In the genomic region with DNA sequence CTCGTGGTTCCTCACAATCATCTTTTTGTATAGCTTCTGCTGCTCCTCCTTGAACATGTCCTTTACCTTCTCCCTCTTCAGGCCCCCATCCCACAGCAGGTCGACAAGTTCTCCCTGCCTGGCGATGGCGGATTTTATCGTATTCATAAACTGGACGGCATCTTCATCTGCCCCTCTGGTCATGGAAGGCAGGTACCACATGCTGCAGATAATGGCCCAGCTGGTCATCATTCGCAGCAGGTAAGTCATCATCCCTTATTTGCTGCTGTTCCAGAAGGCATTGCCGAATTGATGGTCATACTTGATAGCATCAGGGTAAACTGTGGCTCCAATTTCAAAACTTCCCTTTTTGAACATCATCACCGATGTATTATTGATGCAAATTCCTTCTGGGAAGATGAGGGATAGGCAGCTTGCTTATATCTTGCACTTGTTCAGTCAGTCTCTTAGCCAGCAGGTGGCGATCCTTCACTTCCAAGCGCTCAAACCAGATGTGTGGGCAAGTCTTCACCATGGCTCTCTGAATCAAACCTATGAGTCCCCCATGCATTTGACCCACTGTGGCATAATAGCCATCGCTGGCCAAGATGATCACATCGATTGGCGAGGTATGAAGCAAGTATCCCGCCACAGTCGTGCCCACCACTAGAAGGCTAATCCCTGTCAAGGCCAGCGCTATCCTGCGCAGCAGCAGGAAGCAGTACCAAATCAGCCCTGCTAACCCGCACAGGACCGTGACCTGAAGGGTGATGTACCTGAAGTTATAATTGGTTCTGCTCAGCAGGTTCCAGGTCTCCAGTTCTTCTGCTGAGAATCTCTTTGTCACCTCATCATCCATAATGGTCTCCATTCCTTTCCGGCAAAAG, we compare ENCODE assay signal across 8 cellular contexts.
DNase-seq lines count a peak whose midpoint lies in the region; ATAC-seq and TF ChIP-seq lines count a peak whose summit lies in the region.

No MANE protein-coding gene starts in this region.

- H3K27ac ChIP-seq in colonic mucosa (no peak overlapping the region), trophoblast cell (ENCODE audit: low read depth, low read length) (no peak overlapping the region), mammary epithelial cell (ENCODE audit: insufficient read depth, low read depth, low read length) (no peak overlapping the region)

- no peaks in the 10 kb centered on the region for H3K79me2 ChIP-seq in trophoblast cell (ENCODE audit: control insufficient read depth, insufficient read depth, low read length, poor library complexity)
- H3K79me2 ChIP-seq in mammary epithelial cell (ENCODE audit: insufficient read depth, low read length), result no peaks in the 10 kb centered on the region

- no peak overlapping the region for H3K27ac Mint-ChIP-seq in activated CD8-positive, alpha-beta memory T cell treated with anti-CD3 and anti-CD28 coated beads, Interleukin-2, amount 10 ng/mL, durations not matched to agents 7 days and 5 days

- H3K23ac ChIP-seq in trophoblast cell (ENCODE audit: low read length), result no peak overlapping the region

- H3K9ac ChIP-seq in colonic mucosa (ENCODE audit: low read depth in 2 of 2, low read length in 2 of 2), result no peak overlapping the region
- no peak overlapping the region for H3K9ac ChIP-seq in trophoblast cell (ENCODE audit: low read length)
- H3K9ac ChIP-seq in mammary epithelial cell (ENCODE audit: insufficient read depth, low read length), result no peak overlapping the region

- H3K4me2 ChIP-seq in trophoblast cell (ENCODE audit: low read length) (no peak overlapping the region), mammary epithelial cell (ENCODE audit: insufficient read depth, low read depth, low read length) (no peak overlapping the region)

- H3K4me1 ChIP-seq in colonic mucosa, result no peaks in the 10 kb centered on the region
- no peaks in the 10 kb centered on the region for H3K4me1 ChIP-seq in trophoblast cell (ENCODE audit: control insufficient read depth in 1 of 2, insufficient read depth in 2 of 2, low read length in 2 of 2)
- H3K4me1 ChIP-seq in mammary epithelial cell (ENCODE audit: insufficient read depth, low read length), result no peaks in the 10 kb centered on the region

- WGBS in trophoblast cell (ENCODE audit: extremely low coverage, insufficient coverage, insufficient read length), result no CpG with 5 or more reads among the region's 21 CpGs
- WGBS in mammary epithelial cell (ENCODE audit: low coverage, missing lambda C conversion rate), result 80% methylated on average over 14 of the region's 21 CpGs

- dilution Hi-C loops in mammary epithelial cell (cut with HindIII; ENCODE audit: low sequenced_read_pairs), result no loop called here

- no peak overlapping the region for H3K4me3 Mint-ChIP-seq in activated CD8-positive, alpha-beta memory T cell treated with anti-CD3 and anti-CD28 coated beads, Interleukin-2, amount 10 ng/mL, durations not matched to agents 7 days and 5 days

- TF ChIP-seq CTCF in colonic mucosa (IDR thresholded peaks at IDR 0.05), result peak; percentile 16
- TF ChIP-seq CTCF in mammary epithelial cell (conservative IDR thresholded peaks at IDR 0.05 in 1 of 2, IDR thresholded peaks at IDR 0.05 in 1 of 2; ENCODE audit: extremely low read depth in 1 of 2, insufficient read depth in 1 of 2, low read depth in 1 of 2, low read length in 2 of 2), result no peak

- H2AK5ac ChIP-seq in trophoblast cell (ENCODE audit: low read length), result no peak overlapping the region

- H3K36me3 Mint-ChIP-seq in activated CD8-positive, alpha-beta memory T cell treated with anti-CD3 and anti-CD28 coated beads, Interleukin-2, amount 10 ng/mL, durations not matched to agents 7 days and 5 days, result no peaks in the 10 kb centered on the region

- in situ Hi-C loops in mammary epithelial cell (cut with MboI; ENCODE audit: low sequenced_read_pairs in 2 of 2), result no loop called here

- peak; percentile 19 for DNase-seq in NCI-H345 (lab: John Stamatoyannopoulos, UW)
- DNase-seq in NCI-H345 treated with DMSO at 0.1 percent for 48 hours (lab: John Stamatoyannopoulos, UW; ENCODE audit: unreplicated experiment), result no peak
- DNase-seq in NCI-H460 (ENCODE audit: extremely low read depth, low read depth), result peak; percentile 40
- DNase-seq in colonic mucosa, result peak; percentile 31
- peak in 1 of 2 donors; percentile 15 for DNase-seq in trophoblast cell
- no peak for DNase-seq in activated CD8-positive, alpha-beta memory T cell treated with anti-CD3 and anti-CD28 coated beads, Interleukin-2, amount 10 ng/mL, durations not matched to agents 7 days and 5 days
- no peak for DNase-seq in mammary epithelial cell
- DNase-seq in DMS79 treated with DMSO at 0.1 percent for 48 hours (lab: John Stamatoyannopoulos, UW), result no peak

- no peak overlapping the region for H3K4ac ChIP-seq in trophoblast cell (ENCODE audit: low read depth, low read length)

- no peak overlapping the region for H2BK5ac ChIP-seq in trophoblast cell (ENCODE audit: low read depth, low read length, poor library complexity)

- CTCF ChIA-PET in activated CD8-positive, alpha-beta memory T cell treated with anti-CD3 and anti-CD28 coated beads, Interleukin-2, amount 10 ng/mL, durations not matched to agents 7 days and 5 days (lab: Charles Lee), result no interaction called here
- CTCF ChIA-PET in mammary epithelial cell (lab: Charles Lee; ENCODE audit: low non-redundant PET), result no interaction called here

- no TSS peak for BruUV-seq in mammary epithelial cell (replicated peaks; lab: Mats Ljungman, UMichigan)

- H3K27me3 ChIP-seq in colonic mucosa, result no peaks in the 10 kb centered on the region
- no peaks in the 10 kb centered on the region for H3K27me3 ChIP-seq in trophoblast cell (ENCODE audit: insufficient read depth, low read length)
- no peaks in the 10 kb centered on the region for H3K27me3 ChIP-seq in mammary epithelial cell (ENCODE audit: insufficient read depth, low read length)

- H4K12ac ChIP-seq in trophoblast cell (ENCODE audit: low read depth, low read length), result no peak overlapping the region

- no peak overlapping the region for H4K8ac ChIP-seq in trophoblast cell (ENCODE audit: low read depth, low read length)

- no peaks in the 10 kb centered on the region for H4K20me1 ChIP-seq in mammary epithelial cell (ENCODE audit: insufficient read depth, low read length)

- H4K91ac ChIP-seq in trophoblast cell (ENCODE audit: low read depth, low read length), result no peak overlapping the region

- no peaks in the 10 kb centered on the region for H3K27me3 Mint-ChIP-seq in activated CD8-positive, alpha-beta memory T cell treated with anti-CD3 and anti-CD28 coated beads, Interleukin-2, amount 10 ng/mL, durations not matched to agents 7 days and 5 days

- H3K9me3 ChIP-seq in colonic mucosa (no peaks in the 10 kb centered on the region), trophoblast cell (ENCODE audit: insufficient read depth, low read depth, low read length) (peaks cover 5% of the 10 kb centered on the region), mammary epithelial cell (replicated peaks; ENCODE audit: insufficient read depth, low read length) (peaks cover 17% of the 10 kb centered on the region)

- peaks cover 10% of the 10 kb centered on the region for H3K9me3 Mint-ChIP-seq in activated CD8-positive, alpha-beta memory T cell treated with anti-CD3 and anti-CD28 coated beads, Interleukin-2, amount 10 ng/mL, durations not matched to agents 7 days and 5 days (ENCODE audit: low read depth)

- ATAC-seq in activated CD8-positive, alpha-beta memory T cell treated with anti-CD3 and anti-CD28 coated beads, Interleukin-2, amount 10 ng/mL, durations not matched to agents 7 days and 5 days, result no peak

- H2BK12ac ChIP-seq in trophoblast cell (ENCODE audit: low read length), result no peak overlapping the region

- H2BK120ac ChIP-seq in trophoblast cell (ENCODE audit: insufficient read depth, low read length, poor library complexity), result no peak overlapping the region

- no peak overlapping the region for H3K14ac ChIP-seq in trophoblast cell (ENCODE audit: low read length)

- no peak overlapping the region for H3K18ac ChIP-seq in trophoblast cell (ENCODE audit: low read length)

- intact Hi-C loops in colonic mucosa (cut with DNase I), result loop anchor here (5.0 kb wide), 1 partner anchor 106 kb away; no protein-coding TSS in a partner anchor
- intact Hi-C loops in mammary epithelial cell (cut with micrococcal nuclease), result no loop called here

- H3K4me3 ChIP-seq in colonic mucosa (no peak overlapping the region), trophoblast cell (ENCODE audit: low read depth, low read length) (peak overlapping the region; percentile 6), mammary epithelial cell (replicated peaks in 1 of 3; ENCODE audit: insufficient read depth in 1 of 3, low read depth in 2 of 3, low read length in 3 of 3) (no peak overlapping the region)

- H2AFZ ChIP-seq in trophoblast cell (ENCODE audit: insufficient read depth, low read length, poor library complexity) (no peak overlapping the region), mammary epithelial cell (ENCODE audit: low read depth, low read length) (no peak overlapping the region)

- no peaks in the 10 kb centered on the region for H3K36me3 ChIP-seq in colonic mucosa
- no peaks in the 10 kb centered on the region for H3K36me3 ChIP-seq in trophoblast cell (ENCODE audit: control insufficient read depth in 1 of 2, insufficient read depth in 2 of 2, low read length in 2 of 2)
- H3K36me3 ChIP-seq in mammary epithelial cell (ENCODE audit: insufficient read depth, low read length), result no peaks in the 10 kb centered on the region

- no peaks in the 10 kb centered on the region for H3K4me1 Mint-ChIP-seq in activated CD8-positive, alpha-beta memory T cell treated with anti-CD3 and anti-CD28 coated beads, Interleukin-2, amount 10 ng/mL, durations not matched to agents 7 days and 5 days

- H3K79me1 ChIP-seq in trophoblast cell (ENCODE audit: low read length), result no peaks in the 10 kb centered on the region

Comparison
In these comparisons a context has a peak if more than half of its experiments do, and no peak if none do; other contexts are left out.
1. DNase-seq: peak in NCI-H345 (single experiment), NCI-H460 (single experiment) and colonic mucosa (single experiment); none in NCI-H345 treated with DMSO at 0.1 percent for 48 hours (single experiment), activated CD8-positive, alpha-beta memory T cell treated with anti-CD3 and anti-CD28 coated beads, Interleukin-2, amount 10 ng/mL, durations not matched to agents 7 days and 5 days (single experiment), mammary epithelial cell (single experiment) and DMS79 treated with DMSO at 0.1 percent for 48 hours (single experiment).